ENCODE assay signal across 2 cellular contexts in the genomic region with DNA sequence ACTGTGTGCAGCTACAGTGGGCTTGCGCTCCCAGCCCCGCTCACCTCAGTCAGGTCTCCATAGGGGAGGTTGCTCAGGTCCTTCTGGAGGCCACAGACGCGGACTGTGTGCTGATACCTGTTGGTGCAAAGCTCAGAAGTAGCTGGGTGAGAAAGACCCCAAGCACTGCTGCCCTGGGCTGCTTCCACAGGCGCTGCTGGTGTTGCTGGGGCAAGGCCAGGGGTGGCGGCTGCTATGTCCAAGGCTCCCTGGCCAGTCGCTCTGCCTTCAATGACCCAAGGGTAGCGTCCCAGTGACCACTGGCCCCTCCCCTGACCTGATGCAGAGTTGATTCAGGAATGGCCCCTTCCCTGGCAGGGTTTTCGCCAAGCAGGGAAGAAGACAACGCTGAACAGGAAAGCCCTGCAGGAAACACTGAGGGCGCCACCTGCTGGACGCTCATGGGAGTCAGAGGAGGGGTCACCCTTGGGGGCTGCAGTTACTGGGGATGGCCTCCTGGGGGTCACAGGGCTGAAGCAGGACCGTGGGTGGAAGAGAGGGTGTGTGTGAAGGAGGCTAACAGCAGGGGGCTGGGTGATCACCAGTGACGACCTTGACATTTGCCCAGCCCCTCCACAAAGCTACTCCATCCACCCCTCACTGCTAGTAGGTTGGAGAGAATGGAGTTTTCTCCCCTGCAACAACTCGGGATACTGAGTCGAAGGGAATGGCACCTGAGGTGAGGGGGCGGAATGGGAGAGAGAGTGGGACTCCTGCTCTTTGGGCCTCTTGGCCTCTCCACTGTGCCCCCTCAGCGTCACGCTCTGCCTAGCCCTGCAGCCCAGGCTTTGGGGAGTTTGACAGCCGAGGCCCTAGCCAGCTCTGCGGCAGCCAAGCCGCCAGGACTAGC.
TF ChIP-seq lines count a peak whose summit lies in the region.

No MANE protein-coding gene starts in this region.

TF ChIP-seq in K562, 482 proteins besides CTCF, POLR2A, EP300 and RAD21 (continues in another document):
- TF ChIP-seq PML (IDR thresholded peaks at IDR 0.05; ENCODE audit: low read length) (no peak), ZNF197 (CRISPR knock-in tag; IDR thresholded peaks at IDR 0.05; ENCODE audit: low read depth) (no peak), CXXC5 (CRISPR knock-in tag; IDR thresholded peaks at IDR 0.05) (no peak), MTF1 (CRISPR knock-in tag; IDR thresholded peaks at IDR 0.05; ENCODE audit: borderline replicate concordance) (no peak), NCOA2 (IDR thresholded peaks at IDR 0.05; ENCODE audit: partially characterized antibody in 2 of 2) (no peak), ZNF347 (CRISPR knock-in tag; IDR thresholded peaks at IDR 0.05; ENCODE audit: low read depth) (no peak), ZNF785 (CRISPR knock-in tag; IDR thresholded peaks at IDR 0.05) (no peak), NR2C1 (IDR thresholded peaks at IDR 0.05) (no peak), NR2C1 (tag; IDR thresholded peaks at IDR 0.05) (no peak)
- TF ChIP-seq, protein P1, sequence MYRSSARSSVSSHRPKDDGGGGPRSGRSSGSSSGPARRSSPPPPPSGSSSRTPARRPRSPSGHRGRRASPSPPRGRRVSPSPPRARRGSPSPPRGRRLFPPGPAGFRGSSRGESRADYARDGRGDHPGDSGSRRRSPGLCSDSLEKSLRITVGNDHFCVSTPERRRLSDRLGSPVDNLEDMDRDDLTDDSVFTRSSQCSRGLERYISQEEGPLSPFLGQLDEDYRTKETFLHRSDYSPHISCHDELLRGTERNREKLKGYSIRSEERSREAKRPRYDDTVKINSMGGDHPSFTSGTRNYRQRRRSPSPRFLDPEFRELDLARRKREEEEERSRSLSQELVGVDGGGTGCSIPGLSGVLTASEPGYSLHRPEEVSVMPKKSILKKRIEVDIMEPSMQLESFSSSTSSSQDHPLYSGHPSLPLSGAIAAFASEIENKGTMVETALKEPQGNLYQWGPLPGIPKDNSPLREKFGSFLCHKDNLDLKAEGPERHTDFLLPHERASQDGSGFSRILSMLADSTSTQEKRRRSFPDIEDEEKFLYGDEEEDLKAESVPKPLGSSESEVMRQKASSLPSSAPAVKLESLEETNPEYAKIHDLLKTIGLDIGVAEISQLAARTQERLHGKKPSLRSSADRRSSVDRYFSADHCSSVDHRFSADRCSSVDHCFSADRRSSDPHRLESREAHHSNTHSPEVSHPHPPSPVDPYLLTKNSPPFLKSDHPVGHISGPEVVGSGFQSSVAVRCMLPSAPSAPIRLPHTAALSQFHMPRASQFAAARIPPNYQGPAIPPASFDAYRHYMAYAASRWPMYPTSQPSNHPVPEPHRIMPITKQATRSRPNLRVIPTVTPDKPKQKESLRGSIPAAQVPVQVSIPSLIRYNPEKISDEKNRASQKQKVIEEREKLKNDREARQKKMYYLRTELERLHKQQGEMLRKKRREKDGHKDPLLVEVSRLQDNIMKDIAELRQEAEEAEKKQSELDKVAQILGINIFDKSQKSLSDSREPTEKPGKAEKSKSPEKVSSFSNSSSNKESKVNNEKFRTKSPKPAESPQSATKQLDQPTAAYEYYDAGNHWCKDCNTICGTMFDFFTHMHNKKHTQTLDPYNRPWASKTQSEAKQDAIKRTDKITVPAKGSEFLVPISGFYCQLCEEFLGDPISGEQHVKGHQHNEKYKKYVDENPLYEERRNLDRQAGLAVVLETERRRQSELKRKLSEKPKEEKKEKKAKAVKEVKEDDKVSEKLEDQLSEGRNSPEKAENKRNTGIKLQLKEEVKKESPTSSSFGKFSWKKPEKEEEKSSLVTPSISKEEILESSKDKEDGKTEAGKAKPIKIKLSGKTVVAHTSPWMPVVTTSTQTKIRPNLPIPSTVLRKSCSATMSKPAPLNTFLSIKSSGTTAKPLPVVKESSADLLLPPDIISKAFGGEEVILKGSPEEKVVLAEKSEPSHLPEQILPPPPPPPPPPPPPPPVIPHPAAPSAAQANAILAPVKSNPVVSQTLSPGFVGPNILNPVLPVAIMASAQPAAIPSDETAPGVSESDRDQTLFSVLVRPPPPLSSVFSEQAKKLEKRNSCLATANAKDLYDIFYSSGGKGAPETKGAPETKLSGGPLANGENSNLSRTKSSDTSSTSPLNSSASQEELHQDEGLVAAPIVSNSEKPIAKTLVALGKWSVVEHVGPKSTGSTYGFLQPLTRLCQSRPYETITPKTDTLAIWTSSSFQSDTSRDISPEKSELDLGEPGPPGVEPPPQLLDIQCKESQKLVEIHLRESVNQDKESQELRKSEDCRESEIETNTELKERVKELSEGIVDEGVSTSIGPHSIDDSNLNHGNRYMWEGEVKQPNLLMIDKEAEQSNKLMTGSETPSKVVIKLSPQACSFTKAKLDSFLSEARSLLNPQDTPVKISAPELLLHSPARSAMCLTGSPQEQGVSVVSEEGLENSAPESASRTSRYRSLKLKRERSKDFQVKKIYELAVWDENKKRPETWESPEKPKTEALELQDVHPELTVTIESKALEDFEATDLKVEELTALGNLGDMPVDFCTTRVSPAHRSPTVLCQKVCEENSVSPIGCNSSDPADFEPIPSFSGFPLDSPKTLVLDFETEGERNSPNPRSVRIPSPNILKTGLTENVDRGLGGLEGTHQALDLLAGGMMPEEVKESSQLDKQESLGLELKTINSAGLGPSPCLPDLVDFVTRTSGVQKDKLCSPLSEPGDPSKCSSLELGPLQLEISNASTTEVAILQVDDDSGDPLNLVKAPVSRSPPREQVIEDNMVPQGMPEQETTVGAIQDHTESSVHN (IDR thresholded peaks at IDR 0.05; ENCODE audit: borderline replicate concordance in 1 of 2, low read depth in 1 of 2) = no peak
- TF ChIP-seq, protein P2, sequence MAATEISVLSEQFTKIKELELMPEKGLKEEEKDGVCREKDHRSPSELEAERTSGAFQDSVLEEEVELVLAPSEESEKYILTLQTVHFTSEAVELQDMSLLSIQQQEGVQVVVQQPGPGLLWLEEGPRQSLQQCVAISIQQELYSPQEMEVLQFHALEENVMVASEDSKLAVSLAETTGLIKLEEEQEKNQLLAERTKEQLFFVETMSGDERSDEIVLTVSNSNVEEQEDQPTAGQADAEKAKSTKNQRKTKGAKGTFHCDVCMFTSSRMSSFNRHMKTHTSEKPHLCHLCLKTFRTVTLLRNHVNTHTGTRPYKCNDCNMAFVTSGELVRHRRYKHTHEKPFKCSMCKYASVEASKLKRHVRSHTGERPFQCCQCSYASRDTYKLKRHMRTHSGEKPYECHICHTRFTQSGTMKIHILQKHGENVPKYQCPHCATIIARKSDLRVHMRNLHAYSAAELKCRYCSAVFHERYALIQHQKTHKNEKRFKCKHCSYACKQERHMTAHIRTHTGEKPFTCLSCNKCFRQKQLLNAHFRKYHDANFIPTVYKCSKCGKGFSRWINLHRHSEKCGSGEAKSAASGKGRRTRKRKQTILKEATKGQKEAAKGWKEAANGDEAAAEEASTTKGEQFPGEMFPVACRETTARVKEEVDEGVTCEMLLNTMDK (IDR thresholded peaks at IDR 0.05; ENCODE audit: borderline replicate concordance, insufficient read depth, low read depth, low read length, poor library complexity, severe bottlenecking) = peak; percentile 69

TF ChIP-seq in HepG2, 621 proteins besides CTCF, POLR2A, EP300 and RAD21 (continues in another document):
- TF ChIP-seq ZNF660 (CRISPR knock-in tag; IDR thresholded peaks at IDR 0.05; ENCODE audit: borderline replicate concordance, low read depth) (no peak), GATAD2A (CRISPR knock-in tag; IDR thresholded peaks at IDR 0.05) (peak; percentile 56), SALL2 (CRISPR knock-in tag; IDR thresholded peaks at IDR 0.05) (0 out of 2 replicates have a peak, but pooled peaks have one; percentile 48), ZSCAN21 (CRISPR knock-in tag; IDR thresholded peaks at IDR 0.05; ENCODE audit: borderline replicate concordance) (peak; percentile 32; the same call in 1 of the 2 replicates), ZNF263 (CRISPR knock-in tag; IDR thresholded peaks at IDR 0.05) (no peak), ZNF891 (CRISPR knock-in tag; IDR thresholded peaks at IDR 0.05) (peak; percentile 74), NCOA1 (CRISPR knock-in tag; IDR thresholded peaks at IDR 0.05) (no peak), NFKBIZ (CRISPR knock-in tag; IDR thresholded peaks at IDR 0.05) (no peak), HDAC2 (CRISPR knock-in tag; IDR thresholded peaks at IDR 0.05) (peak; percentile 46; the same call in 1 of the 2 replicates), CENPT (CRISPR knock-in tag; IDR thresholded peaks at IDR 0.05; ENCODE audit: low read depth) (no peak), ZNF501 (CRISPR knock-in tag; IDR thresholded peaks at IDR 0.05) (no peak), ZNF598 (CRISPR knock-in tag; IDR thresholded peaks at IDR 0.05; ENCODE audit: borderline replicate concordance) (0 out of 2 replicates have a peak, but pooled peaks have one; percentile 40), ZNF644 (CRISPR knock-in tag; IDR thresholded peaks at IDR 0.05; ENCODE audit: low read depth) (no peak), ZNF331 (CRISPR knock-in tag; IDR thresholded peaks at IDR 0.05) (peak; percentile 37; the same call in 1 of the 2 replicates), RFX1 (IDR thresholded peaks at IDR 0.05) (no peak), MED8 (CRISPR knock-in tag; IDR thresholded peaks at IDR 0.05; ENCODE audit: insufficient replicate concordance) (no peak), CCDC6 (CRISPR knock-in tag; IDR thresholded peaks at IDR 0.05) (no peak), TBL1XR1 (IDR thresholded peaks at IDR 0.05; ENCODE audit: borderline replicate concordance, low read length, partially characterized antibody) (no peak), KDM6A (CRISPR knock-in tag; IDR thresholded peaks at IDR 0.05; ENCODE audit: low read depth) (no peak), SP4 (CRISPR knock-in tag; IDR thresholded peaks at IDR 0.05) (no peak), PAX8 (CRISPR knock-in tag; IDR thresholded peaks at IDR 0.05; ENCODE audit: borderline replicate concordance) (no peak), NBN (conservative IDR thresholded peaks at IDR 0.05) (no peak)
- TF ChIP-seq, protein P3, sequence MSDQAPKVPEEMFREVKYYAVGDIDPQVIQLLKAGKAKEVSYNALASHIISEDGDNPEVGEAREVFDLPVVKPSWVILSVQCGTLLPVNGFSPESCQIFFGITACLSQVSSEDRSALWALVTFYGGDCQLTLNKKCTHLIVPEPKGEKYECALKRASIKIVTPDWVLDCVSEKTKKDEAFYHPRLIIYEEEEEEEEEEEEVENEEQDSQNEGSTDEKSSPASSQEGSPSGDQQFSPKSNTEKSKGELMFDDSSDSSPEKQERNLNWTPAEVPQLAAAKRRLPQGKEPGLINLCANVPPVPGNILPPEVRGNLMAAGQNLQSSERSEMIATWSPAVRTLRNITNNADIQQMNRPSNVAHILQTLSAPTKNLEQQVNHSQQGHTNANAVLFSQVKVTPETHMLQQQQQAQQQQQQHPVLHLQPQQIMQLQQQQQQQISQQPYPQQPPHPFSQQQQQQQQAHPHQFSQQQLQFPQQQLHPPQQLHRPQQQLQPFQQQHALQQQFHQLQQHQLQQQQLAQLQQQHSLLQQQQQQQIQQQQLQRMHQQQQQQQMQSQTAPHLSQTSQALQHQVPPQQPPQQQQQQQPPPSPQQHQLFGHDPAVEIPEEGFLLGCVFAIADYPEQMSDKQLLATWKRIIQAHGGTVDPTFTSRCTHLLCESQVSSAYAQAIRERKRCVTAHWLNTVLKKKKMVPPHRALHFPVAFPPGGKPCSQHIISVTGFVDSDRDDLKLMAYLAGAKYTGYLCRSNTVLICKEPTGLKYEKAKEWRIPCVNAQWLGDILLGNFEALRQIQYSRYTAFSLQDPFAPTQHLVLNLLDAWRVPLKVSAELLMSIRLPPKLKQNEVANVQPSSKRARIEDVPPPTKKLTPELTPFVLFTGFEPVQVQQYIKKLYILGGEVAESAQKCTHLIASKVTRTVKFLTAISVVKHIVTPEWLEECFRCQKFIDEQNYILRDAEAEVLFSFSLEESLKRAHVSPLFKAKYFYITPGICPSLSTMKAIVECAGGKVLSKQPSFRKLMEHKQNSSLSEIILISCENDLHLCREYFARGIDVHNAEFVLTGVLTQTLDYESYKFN (CRISPR knock-in tag; conservative IDR thresholded peaks at IDR 0.05) = no peak
- TF ChIP-seq, protein P4, sequence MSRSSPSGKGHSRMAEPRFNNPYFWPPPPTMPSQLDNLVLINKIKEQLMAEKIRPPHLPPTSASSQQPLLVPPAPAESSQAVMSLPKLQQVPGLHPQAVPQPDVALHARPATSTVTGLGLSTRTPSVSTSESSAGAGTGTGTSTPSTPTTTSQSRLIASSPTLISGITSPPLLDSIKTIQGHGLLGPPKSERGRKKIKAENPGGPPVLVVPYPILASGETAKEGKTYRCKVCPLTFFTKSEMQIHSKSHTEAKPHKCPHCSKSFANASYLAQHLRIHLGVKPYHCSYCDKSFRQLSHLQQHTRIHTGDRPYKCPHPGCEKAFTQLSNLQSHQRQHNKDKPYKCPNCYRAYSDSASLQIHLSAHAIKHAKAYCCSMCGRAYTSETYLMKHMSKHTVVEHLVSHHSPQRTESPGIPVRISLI (CRISPR knock-in tag; IDR thresholded peaks at IDR 0.05; ENCODE audit: borderline replicate concordance) = no peak
- TF ChIP-seq, protein P5, sequence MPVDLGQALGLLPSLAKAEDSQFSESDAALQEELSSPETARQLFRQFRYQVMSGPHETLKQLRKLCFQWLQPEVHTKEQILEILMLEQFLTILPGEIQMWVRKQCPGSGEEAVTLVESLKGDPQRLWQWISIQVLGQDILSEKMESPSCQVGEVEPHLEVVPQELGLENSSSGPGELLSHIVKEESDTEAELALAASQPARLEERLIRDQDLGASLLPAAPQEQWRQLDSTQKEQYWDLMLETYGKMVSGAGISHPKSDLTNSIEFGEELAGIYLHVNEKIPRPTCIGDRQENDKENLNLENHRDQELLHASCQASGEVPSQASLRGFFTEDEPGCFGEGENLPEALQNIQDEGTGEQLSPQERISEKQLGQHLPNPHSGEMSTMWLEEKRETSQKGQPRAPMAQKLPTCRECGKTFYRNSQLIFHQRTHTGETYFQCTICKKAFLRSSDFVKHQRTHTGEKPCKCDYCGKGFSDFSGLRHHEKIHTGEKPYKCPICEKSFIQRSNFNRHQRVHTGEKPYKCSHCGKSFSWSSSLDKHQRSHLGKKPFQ (CRISPR knock-in tag; IDR thresholded peaks at IDR 0.05; ENCODE audit: insufficient replicate concordance) = no peak
- TF ChIP-seq, protein P6, sequence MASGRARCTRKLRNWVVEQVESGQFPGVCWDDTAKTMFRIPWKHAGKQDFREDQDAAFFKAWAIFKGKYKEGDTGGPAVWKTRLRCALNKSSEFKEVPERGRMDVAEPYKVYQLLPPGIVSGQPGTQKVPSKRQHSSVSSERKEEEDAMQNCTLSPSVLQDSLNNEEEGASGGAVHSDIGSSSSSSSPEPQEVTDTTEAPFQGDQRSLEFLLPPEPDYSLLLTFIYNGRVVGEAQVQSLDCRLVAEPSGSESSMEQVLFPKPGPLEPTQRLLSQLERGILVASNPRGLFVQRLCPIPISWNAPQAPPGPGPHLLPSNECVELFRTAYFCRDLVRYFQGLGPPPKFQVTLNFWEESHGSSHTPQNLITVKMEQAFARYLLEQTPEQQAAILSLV (CRISPR knock-in tag; IDR thresholded peaks at IDR 0.05; ENCODE audit: borderline replicate concordance) = 0 out of 2 replicates have a peak, but pooled peaks have one; percentile 25
- TF ChIP-seq, protein P7, sequence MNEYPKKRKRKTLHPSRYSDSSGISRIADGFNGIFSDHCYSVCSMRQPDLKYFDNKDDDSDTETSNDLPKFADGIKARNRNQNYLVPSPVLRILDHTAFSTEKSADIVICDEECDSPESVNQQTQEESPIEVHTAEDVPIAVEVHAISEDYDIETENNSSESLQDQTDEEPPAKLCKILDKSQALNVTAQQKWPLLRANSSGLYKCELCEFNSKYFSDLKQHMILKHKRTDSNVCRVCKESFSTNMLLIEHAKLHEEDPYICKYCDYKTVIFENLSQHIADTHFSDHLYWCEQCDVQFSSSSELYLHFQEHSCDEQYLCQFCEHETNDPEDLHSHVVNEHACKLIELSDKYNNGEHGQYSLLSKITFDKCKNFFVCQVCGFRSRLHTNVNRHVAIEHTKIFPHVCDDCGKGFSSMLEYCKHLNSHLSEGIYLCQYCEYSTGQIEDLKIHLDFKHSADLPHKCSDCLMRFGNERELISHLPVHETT (CRISPR knock-in tag; conservative IDR thresholded peaks at IDR 0.05) = no peak
